Comparison of ENCODE assay signal across 8 cellular contexts in the genomic region with DNA sequence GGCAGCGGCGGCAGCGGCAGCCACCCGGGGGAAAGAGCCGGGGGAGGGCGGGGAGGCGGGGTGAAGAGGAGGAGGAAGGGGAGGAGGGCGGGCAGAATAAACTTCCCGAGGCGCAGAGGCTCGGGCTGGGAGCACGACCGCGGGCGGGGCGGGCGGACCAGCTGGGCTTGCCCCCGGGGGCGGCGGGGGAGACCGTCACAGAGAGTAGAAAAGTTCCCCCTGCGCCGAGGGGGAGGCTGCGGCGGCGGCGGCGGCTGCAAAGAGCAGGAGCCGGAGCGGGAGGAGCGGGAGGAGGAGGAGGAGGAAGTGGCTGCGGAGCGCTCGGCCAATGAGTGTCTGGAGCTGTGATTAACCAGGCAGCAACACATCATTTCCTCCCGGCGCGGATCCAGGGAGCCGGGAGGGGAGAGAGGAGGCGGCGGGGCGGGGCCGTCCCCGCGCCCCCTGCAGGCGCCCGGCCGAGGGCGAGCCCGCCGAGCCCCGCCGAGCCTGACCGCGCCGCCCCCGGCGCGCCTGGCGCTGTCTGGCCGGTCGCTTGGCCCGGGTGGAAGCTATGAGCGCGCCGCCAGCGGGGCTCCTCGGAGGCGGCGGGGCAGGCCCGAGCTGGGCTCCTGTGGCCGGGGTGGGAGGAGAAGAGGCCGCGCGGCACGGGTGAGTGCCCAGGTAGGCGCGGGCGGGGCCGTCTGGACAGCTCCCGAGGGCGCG. TPM values are rescaled to one million over a fixed set of nuclear protein-coding genes. Genes with fewer than 3 reads are reported as not detected.
DNase-seq lines count a peak whose midpoint lies in the region; ATAC-seq, FAIRE-seq and TF ChIP-seq lines count a peak whose summit lies in the region.

A gene (minus strand): TSS at position 265 of the 705 bp plus-strand sequence. CDS start 76,837 bp downstream, outside the sequence.

- H3K27ac Mint-ChIP-seq in Caco-2 (ENCODE audit: unreplicated experiment) (peak within 1 kb of the TSS; percentile 66), mesothelial cell of epicardium (peak within 1 kb of the TSS; percentile 97)

- peak; percentile 85 for ATAC-seq in GM21390 (IDR thresholded peaks at IDR 0.05; ENCODE audit: unreplicated experiment)

- dilution Hi-C loops in endothelial cell of umbilical vein (cut with MboI; ENCODE audit: extremely low pct_ligation_motif_present, low sequenced_read_pairs): no loop called here

- CTCF ChIA-PET in Caco-2 (lab: Charles Lee) (interaction anchor here (0.6 to 1.3 kb wide), 7 partner anchors 12 to 246 kb away, joined by 3 to 8 read pairs (median 3); no protein-coding TSS in a partner anchor), endothelial cell of umbilical vein (lab: Charles Lee) (interaction anchor here (0.6 to 2.6 kb wide), 24 partner anchors 9 to 878 kb away, joined by 3 to 18 read pairs (median 5); no protein-coding TSS in a partner anchor)

- no peaks in the 10 kb centered on the region for H3K9me3 Mint-ChIP-seq in Caco-2 (ENCODE audit: unreplicated experiment)
- H3K9me3 Mint-ChIP-seq in mesothelial cell of epicardium: no peaks in the 10 kb centered on the region

- intact Hi-C loops in Caco-2 (cut with micrococcal nuclease; ENCODE audit: unreplicated experiment): loop anchor here (1.0 to 5.0 kb wide), 3 partner anchors 61 to 134 kb away; no protein-coding TSS in a partner anchor
- intact Hi-C loops in endothelial cell of umbilical vein (cut with micrococcal nuclease): loop anchor here (1.0 kb wide), 6 partner anchors 20 to 247 kb away; no protein-coding TSS in a partner anchor

- 0 out of 2 replicates have a peak, but pooled peaks cover 10% of the 10 kb centered on the region for H3K4me1 ChIP-seq in Caco-2
- H3K4me1 ChIP-seq in OCI-LY3 (ENCODE audit: low read length): peaks cover 15% of the 10 kb centered on the region
- H3K4me1 ChIP-seq in endothelial cell of umbilical vein (ENCODE audit: control insufficient read depth, extremely low read depth, insufficient read depth, low read length): peaks cover 14% of the 10 kb centered on the region

- TF ChIP-seq CTCF in Caco-2 (IDR thresholded peaks at IDR 0.05; ENCODE audit: insufficient read depth in 1 of 2, low read depth in 1 of 2, low read length in 1 of 2, severe bottlenecking in 1 of 2, unreplicated experiment in 1 of 2): no peak
- no peak for TF ChIP-seq CTCF in OCI-LY3 (IDR thresholded peaks at IDR 0.05; ENCODE audit: low read depth, low read length)
- TF ChIP-seq CTCF in endothelial cell of umbilical vein (IDR thresholded peaks at IDR 0.05; ENCODE audit: extremely low read depth in 1 of 2, insufficient read depth in 1 of 2, low read depth in 1 of 2, low read length in 2 of 2): peak; percentile 37 to 51
- no peak for TF ChIP-seq CTCF in mesothelial cell of epicardium (IDR thresholded peaks at IDR 0.05; ENCODE audit: unreplicated experiment)

- H3K27me3 ChIP-seq in Caco-2 (replicated peaks; ENCODE audit: control insufficient read depth, insufficient read depth, low read length): no peaks in the 10 kb centered on the region
- H3K27me3 ChIP-seq in OCI-LY3 (ENCODE audit: low read depth, low read length): no peaks in the 10 kb centered on the region
- H3K27me3 ChIP-seq in endothelial cell of umbilical vein (ENCODE audit: control insufficient read depth in 2 of 2, insufficient read depth in 2 of 2, low read length in 2 of 2): no peaks in the 10 kb centered on the region

- H3K9me1 ChIP-seq in endothelial cell of umbilical vein (replicated peaks; ENCODE audit: control insufficient read depth, extremely low read depth, insufficient read depth, low read length): no peaks in the 10 kb centered on the region

- H3K9me3 ChIP-seq in Caco-2: no peaks in the 10 kb centered on the region
- H3K9me3 ChIP-seq in OCI-LY3 (ENCODE audit: insufficient read depth, low read length): no peaks in the 10 kb centered on the region
- H3K9me3 ChIP-seq in endothelial cell of umbilical vein (replicated peaks; ENCODE audit: control insufficient read depth, insufficient read depth, low read length): no peaks in the 10 kb centered on the region

- BruUV-seq in Caco-2 (replicated peaks; lab: Mats Ljungman, UMichigan) (no TSS peak), endothelial cell of umbilical vein (replicated peaks; lab: Mats Ljungman, UMichigan) (no TSS peak)

- H3K27ac ChIP-seq in OCI-LY3 (ENCODE audit: low read length): 0 out of 2 replicates have a peak within 1 kb of the TSS, but pooled peaks have one; percentile 35
- peak within 1 kb of the TSS; percentile 65 for H3K27ac ChIP-seq in endothelial cell of umbilical vein (ENCODE audit: insufficient read depth, low read depth, low read length)

- H3K9ac ChIP-seq in OCI-LY3 (ENCODE audit: low read length) (peak within 1 kb of the TSS; percentile 69), endothelial cell of umbilical vein (replicated peaks; ENCODE audit: extremely low read depth, insufficient read depth, low read length) (peak within 1 kb of the TSS; percentile 73)

- DNase-seq in Caco-2: peak; percentile 92 to 95
- peak in 69 of 76 experiments; percentile 6 to 75 (median 56) for DNase-seq in HUDEP-2 (lab: John Stamatoyannopoulos, UW; ENCODE audit: unreplicated experiment in 76 of 76)
- DNase-seq in activated T-cell treated with anti-CD3 and anti-CD28 coated beads for 1 hour (ENCODE audit: low read depth): peak; percentile 58
- DNase-seq in endothelial cell of umbilical vein (ENCODE audit: low read depth, low spot score): peak; percentile 95
- peak; percentile 80 to 90 for DNase-seq in mesothelial cell of epicardium (ENCODE audit: low spot score in 2 of 2, unreplicated experiment in 2 of 2)
- peak; percentile 62 to 67 for DNase-seq in stimulated activated CD8-positive, alpha-beta memory T cell treated with anti-CD3 and anti-CD28 coated beads, Interleukin-15, amount 100 ng/mL, for 4 hours (ENCODE audit: low read depth in 2 of 2)

- H3K4me3 Mint-ChIP-seq in Caco-2 (ENCODE audit: unreplicated experiment) (peak within 1 kb of the TSS; percentile 91), mesothelial cell of epicardium (peak within 1 kb of the TSS; percentile 97)

- TF ChIP-seq POLR2A in endothelial cell of umbilical vein (IDR thresholded peaks at IDR 0.05; ENCODE audit: low read depth, low read length): peak; percentile 48

- H3K4me1 Mint-ChIP-seq in Caco-2 (ENCODE audit: low read depth, unreplicated experiment) (peaks cover 6% of the 10 kb centered on the region), mesothelial cell of epicardium (peaks cover 27% of the 10 kb centered on the region)

- H2AFZ ChIP-seq in OCI-LY3 (ENCODE audit: low read depth, low read length): peak within 1 kb of the TSS; percentile 90
- H2AFZ ChIP-seq in endothelial cell of umbilical vein (ENCODE audit: low read depth, low read length): peak within 1 kb of the TSS; percentile 100

- POLR2A ChIA-PET in Caco-2 (lab: Charles Lee): interaction anchor here (0.6 to 1.0 kb wide), 3 partner anchors 204 to 580 kb away, joined by 3 to 11 read pairs (median 4); a partner anchor contains a TSS
- POLR2A ChIA-PET in endothelial cell of umbilical vein (lab: Charles Lee): interaction anchor here (1.2 to 1.7 kb wide), 2 partner anchors 10 to 38 kb away, joined by 4 to 10 read pairs; no protein-coding TSS in a partner anchor

- H3K4me2 ChIP-seq in OCI-LY3 (ENCODE audit: low read length) (peak within 1 kb of the TSS; percentile 97), endothelial cell of umbilical vein (ENCODE audit: insufficient read depth, low read length) (peak within 1 kb of the TSS; percentile 94)

- peak; percentile 53 for FAIRE-seq in endothelial cell of umbilical vein (lab: Jason Lieb, UNC)

- no peaks in the 10 kb centered on the region for H4K20me1 ChIP-seq in OCI-LY3 (ENCODE audit: insufficient read depth, low read length)
- H4K20me1 ChIP-seq in endothelial cell of umbilical vein (replicated peaks; ENCODE audit: control insufficient read depth, extremely low read depth, insufficient read depth, low read length): no peaks in the 10 kb centered on the region

- H3K36me3 ChIP-seq in Caco-2 (ENCODE audit: control insufficient read depth, insufficient read depth, low read length) (no peaks in the 10 kb centered on the region), OCI-LY3 (replicated peaks; ENCODE audit: low read depth, low read length) (no peaks in the 10 kb centered on the region), endothelial cell of umbilical vein (ENCODE audit: control insufficient read depth in 2 of 2, extremely low read depth in 1 of 2, insufficient read depth in 2 of 2, low read length in 2 of 2) (no peaks in the 10 kb centered on the region)

- H3K79me2 ChIP-seq in OCI-LY3 (ENCODE audit: low read length) (no peaks in the 10 kb centered on the region), endothelial cell of umbilical vein (ENCODE audit: control insufficient read depth, insufficient read depth, low read length) (peaks cover 40% of the 10 kb centered on the region)

- H3K4me3 ChIP-seq in Caco-2 (ENCODE audit: low read depth, low read length): peak within 1 kb of the TSS; percentile 94
- H3K4me3 ChIP-seq in OCI-LY3 (ENCODE audit: low read length): peak within 1 kb of the TSS; percentile 85
- peak within 1 kb of the TSS; percentile 79 to 95 (median 80) for H3K4me3 ChIP-seq in endothelial cell of umbilical vein (replicated peaks in 1 of 3; ENCODE audit: insufficient read depth in 1 of 3, low read depth in 1 of 3, low read length in 3 of 3)

- H3K27me3 Mint-ChIP-seq in Caco-2 (ENCODE audit: insufficient read depth, unreplicated experiment) (no peaks in the 10 kb centered on the region), mesothelial cell of epicardium (ENCODE audit: low read depth) (no peaks in the 10 kb centered on the region)

- H3K36me3 Mint-ChIP-seq in Caco-2 (ENCODE audit: insufficient read depth, unreplicated experiment) (no peaks in the 10 kb centered on the region), mesothelial cell of epicardium (no peaks in the 10 kb centered on the region)

TF ChIP-seq in endothelial cell of umbilical vein, 7 proteins besides CTCF, POLR2A, EP300 and RAD21:
- TF ChIP-seq POLR2AphosphoS5 (IDR thresholded peaks at IDR 0.05; ENCODE audit: insufficient read depth, low read depth, low read length): peak; percentile 80
- TF ChIP-seq FOS (IDR thresholded peaks at IDR 0.05; ENCODE audit: borderline replicate concordance, insufficient read depth, low read length): peak; percentile 35
- TF ChIP-seq EZH2 (IDR thresholded peaks at IDR 0.05; ENCODE audit: borderline replicate concordance, low read depth, low read length, severe bottlenecking): no peak

RNA-seq across cellular contexts. Expression of the gene that starts here (rescaled TPM):
- total RNA-seq in Caco-2 (2022) (11.1 and 11.3 TPM in 2 replicates), endothelial cell of umbilical vein (33.6 and 38.3 TPM in 2 replicates), mesothelial cell of epicardium (24.7 to 27.5 TPM (median 27.0 TPM) in 3 replicates)
- polyA plus RNA-seq in endothelial cell of umbilical vein: 16.7 and 24.8 TPM in 2 replicates
- 28.4 and 30.5 TPM in 2 replicates for polyA plus RNA-seq in endothelial cell of umbilical vein (2011; cell fraction: cytosol; rRNA removed)
- polyA plus RNA-seq in endothelial cell of umbilical vein (2011; cell fraction: nucleus; rRNA removed): 32.8 and 34.9 TPM in 2 replicates
- polyA plus RNA-seq in endothelial cell of umbilical vein (2012): 37.1 and 41.6 TPM in 2 replicates
- 44.6 and 50.5 TPM in 2 replicates for polyA minus RNA-seq in endothelial cell of umbilical vein
- polyA minus RNA-seq in endothelial cell of umbilical vein (2011; cell fraction: cytosol; rRNA and poly(A)+ RNA removed): 1.7 TPM
- 31.3 and 40.7 TPM in 2 replicates for polyA minus RNA-seq in endothelial cell of umbilical vein (2011; cell fraction: nucleus; rRNA and poly(A)+ RNA removed)

Comparison
In these comparisons a context has a peak if more than half of its experiments do, and no peak if none do; other contexts are left out.
1. Peak in every context shown above with its lines: DNase-seq, ATAC-seq, H3K4me3 ChIP-seq and H3K27ac ChIP-seq.
2. CTCF ChIP-seq: peak in endothelial cell of umbilical vein (2 of 2); none in Caco-2 (0 of 2), OCI-LY3 (single experiment) and mesothelial cell of epicardium (single experiment).